ENCODE assay signal across 1 cellular context in the genomic region with DNA sequence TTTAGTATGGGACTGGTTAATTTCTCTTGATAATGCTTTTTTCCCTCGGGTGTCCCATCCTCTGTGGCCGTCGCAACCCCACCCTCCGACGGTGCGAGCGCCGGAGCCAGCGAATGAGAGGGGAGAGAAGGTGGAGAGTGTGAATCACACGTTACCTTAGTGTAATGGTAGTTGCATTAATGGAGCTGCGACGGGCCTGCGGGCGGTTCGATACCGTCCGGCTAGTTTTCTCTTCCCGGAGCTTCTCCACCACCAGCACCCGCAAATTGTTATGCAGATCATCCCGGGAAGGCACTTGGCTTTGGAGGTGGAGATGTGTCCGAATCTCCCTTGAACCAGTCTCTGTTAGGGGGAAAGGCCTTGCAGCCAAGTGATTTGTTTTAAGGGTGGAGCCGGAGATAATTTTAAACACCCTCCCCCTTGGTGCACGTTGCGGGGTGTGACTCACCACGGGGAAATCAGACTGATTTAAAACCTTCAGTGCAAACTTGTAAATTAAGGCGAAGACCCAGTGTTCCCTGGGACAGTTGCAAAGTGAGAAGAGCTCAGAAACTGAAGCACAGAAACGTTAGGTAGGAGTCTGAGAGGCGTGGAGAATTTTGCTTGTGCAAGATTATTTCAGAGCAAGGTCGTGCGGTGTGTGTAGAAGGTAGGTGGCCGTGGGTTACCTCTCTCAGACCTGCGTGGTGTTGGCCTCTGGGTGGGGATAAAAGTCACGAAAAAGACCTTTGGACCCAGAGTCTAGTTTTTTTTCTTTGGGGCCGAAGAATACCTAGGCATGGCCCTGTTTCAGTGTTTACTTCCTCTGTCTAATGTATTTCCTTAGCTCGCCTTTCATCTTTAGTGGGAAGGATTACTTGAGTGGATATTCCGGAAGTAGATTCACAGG.
A peak's percentile ranks its signal among the peaks of the same experiment; 100 is the strongest.
TF ChIP-seq lines count a peak whose summit lies in the region.

No MANE protein-coding gene starts in this region.

TF ChIP-seq in GM12878, 131 proteins besides CTCF, POLR2A, EP300 and RAD21 (continued from another document and continues in another):
- TF ChIP-seq, protein P1, sequence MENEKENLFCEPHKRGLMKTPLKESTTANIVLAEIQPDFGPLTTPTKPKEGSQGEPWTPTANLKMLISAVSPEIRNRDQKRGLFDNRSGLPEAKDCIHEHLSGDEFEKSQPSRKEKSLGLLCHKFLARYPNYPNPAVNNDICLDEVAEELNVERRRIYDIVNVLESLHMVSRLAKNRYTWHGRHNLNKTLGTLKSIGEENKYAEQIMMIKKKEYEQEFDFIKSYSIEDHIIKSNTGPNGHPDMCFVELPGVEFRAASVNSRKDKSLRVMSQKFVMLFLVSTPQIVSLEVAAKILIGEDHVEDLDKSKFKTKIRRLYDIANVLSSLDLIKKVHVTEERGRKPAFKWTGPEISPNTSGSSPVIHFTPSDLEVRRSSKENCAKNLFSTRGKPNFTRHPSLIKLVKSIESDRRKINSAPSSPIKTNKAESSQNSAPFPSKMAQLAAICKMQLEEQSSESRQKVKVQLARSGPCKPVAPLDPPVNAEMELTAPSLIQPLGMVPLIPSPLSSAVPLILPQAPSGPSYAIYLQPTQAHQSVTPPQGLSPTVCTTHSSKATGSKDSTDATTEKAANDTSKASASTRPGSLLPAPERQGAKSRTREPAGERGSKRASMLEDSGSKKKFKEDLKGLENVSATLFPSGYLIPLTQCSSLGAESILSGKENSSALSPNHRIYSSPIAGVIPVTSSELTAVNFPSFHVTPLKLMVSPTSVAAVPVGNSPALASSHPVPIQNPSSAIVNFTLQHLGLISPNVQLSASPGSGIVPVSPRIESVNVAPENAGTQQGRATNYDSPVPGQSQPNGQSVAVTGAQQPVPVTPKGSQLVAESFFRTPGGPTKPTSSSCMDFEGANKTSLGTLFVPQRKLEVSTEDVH (IDR thresholded peaks at IDR 0.05; ENCODE audit: low read depth, partially characterized antibody) = no peak
- TF ChIP-seq NFIC (IDR thresholded peaks at IDR 0.05; ENCODE audit: low read depth, low read length) (peak; percentile 35; the same call in 1 of the 2 replicates), EGR1 (IDR thresholded peaks at IDR 0.05; ENCODE audit: borderline replicate concordance in 1 of 2, low read depth in 2 of 2, low read length in 2 of 2) (no peak), TAF1 (IDR thresholded peaks at IDR 0.05; ENCODE audit: borderline replicate concordance, low read depth, low read length) (peak; percentile 78), CHD2 (IDR thresholded peaks at IDR 0.05; ENCODE audit: borderline replicate concordance, low read depth, low read length) (peak; percentile 43; the same call in 1 of the 2 replicates), MEF2A (IDR thresholded peaks at IDR 0.05; ENCODE audit: insufficient read depth, low read depth, low read length) (no peak), YY1 (IDR thresholded peaks at IDR 0.05; ENCODE audit: low read depth, low read length) (no peak; the same call in 1 of the 2 replicates), PAX5 (IDR thresholded peaks at IDR 0.05; ENCODE audit: borderline replicate concordance, low read depth, low read length) (0 out of 2 replicates have a peak, but pooled peaks have one; percentile 5), NBN (IDR thresholded peaks at IDR 0.05) (peak; percentile 72; the same call in 1 of the 2 replicates), SMAD1 (IDR thresholded peaks at IDR 0.05; ENCODE audit: low read depth, partially characterized antibody) (no peak), EED (IDR thresholded peaks at IDR 0.05; ENCODE audit: low read depth) (peak; percentile 56), TARDBP (IDR thresholded peaks at IDR 0.05; ENCODE audit: borderline replicate concordance) (no peak), EZH2 (IDR thresholded peaks at IDR 0.05; ENCODE audit: borderline replicate concordance, control insufficient read depth, low read depth, low read length) (no peak), TCF7 (IDR thresholded peaks at IDR 0.05; ENCODE audit: borderline replicate concordance) (no peak), SIN3A (IDR thresholded peaks at IDR 0.05; ENCODE audit: low read depth, low read length) (peak; percentile 15; the same call in 1 of the 2 replicates), ZNF207 (IDR thresholded peaks at IDR 0.05; ENCODE audit: borderline replicate concordance) (0 out of 2 replicates have a peak, but pooled peaks have one; percentile 17), NFXL1 (IDR thresholded peaks at IDR 0.05; ENCODE audit: borderline replicate concordance) (no peak), BACH1 (IDR thresholded peaks at IDR 0.05; ENCODE audit: borderline replicate concordance) (peak; percentile 79), MXI1 (IDR thresholded peaks at IDR 0.05; ENCODE audit: low read depth, low read length) (peak; percentile 78), ZNF217 (IDR thresholded peaks at IDR 0.05) (peak; percentile 32; the same call in 1 of the 2 replicates), SIX5 (IDR thresholded peaks at IDR 0.05; ENCODE audit: low read depth, low read length, severe bottlenecking) (no peak), ESRRA (IDR thresholded peaks at IDR 0.05; ENCODE audit: low read length) (no peak), FOXM1 (IDR thresholded peaks at IDR 0.05; ENCODE audit: low read depth, low read length) (peak; percentile 48; the same call in 1 of the 2 replicates), BRCA1 (IDR thresholded peaks at IDR 0.05; ENCODE audit: low read depth, low read length) (no peak), IKZF2 (IDR thresholded peaks at IDR 0.05) (peak; percentile 56 to 62), SMAD5 (IDR thresholded peaks at IDR 0.05; ENCODE audit: low read depth) (no peak; the same call in 1 of the 2 replicates), SUPT20H (IDR thresholded peaks at IDR 0.05; ENCODE audit: borderline replicate concordance, control insufficient read depth, low read depth, low read length) (no peak)
- TF ChIP-seq, protein P2, sequence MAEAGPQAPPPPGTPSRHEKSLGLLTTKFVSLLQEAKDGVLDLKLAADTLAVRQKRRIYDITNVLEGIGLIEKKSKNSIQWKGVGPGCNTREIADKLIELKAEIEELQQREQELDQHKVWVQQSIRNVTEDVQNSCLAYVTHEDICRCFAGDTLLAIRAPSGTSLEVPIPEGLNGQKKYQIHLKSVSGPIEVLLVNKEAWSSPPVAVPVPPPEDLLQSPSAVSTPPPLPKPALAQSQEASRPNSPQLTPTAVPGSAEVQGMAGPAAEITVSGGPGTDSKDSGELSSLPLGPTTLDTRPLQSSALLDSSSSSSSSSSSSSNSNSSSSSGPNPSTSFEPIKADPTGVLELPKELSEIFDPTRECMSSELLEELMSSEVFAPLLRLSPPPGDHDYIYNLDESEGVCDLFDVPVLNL (IDR thresholded peaks at IDR 0.05; ENCODE audit: low read depth, low read length) = no peak
- TF ChIP-seq, protein P3, sequence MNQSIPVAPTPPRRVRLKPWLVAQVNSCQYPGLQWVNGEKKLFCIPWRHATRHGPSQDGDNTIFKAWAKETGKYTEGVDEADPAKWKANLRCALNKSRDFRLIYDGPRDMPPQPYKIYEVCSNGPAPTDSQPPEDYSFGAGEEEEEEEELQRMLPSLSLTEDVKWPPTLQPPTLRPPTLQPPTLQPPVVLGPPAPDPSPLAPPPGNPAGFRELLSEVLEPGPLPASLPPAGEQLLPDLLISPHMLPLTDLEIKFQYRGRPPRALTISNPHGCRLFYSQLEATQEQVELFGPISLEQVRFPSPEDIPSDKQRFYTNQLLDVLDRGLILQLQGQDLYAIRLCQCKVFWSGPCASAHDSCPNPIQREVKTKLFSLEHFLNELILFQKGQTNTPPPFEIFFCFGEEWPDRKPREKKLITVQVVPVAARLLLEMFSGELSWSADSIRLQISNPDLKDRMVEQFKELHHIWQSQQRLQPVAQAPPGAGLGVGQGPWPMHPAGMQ (IDR thresholded peaks at IDR 0.05; ENCODE audit: borderline replicate concordance) = no peak
- TF ChIP-seq, protein P4, sequence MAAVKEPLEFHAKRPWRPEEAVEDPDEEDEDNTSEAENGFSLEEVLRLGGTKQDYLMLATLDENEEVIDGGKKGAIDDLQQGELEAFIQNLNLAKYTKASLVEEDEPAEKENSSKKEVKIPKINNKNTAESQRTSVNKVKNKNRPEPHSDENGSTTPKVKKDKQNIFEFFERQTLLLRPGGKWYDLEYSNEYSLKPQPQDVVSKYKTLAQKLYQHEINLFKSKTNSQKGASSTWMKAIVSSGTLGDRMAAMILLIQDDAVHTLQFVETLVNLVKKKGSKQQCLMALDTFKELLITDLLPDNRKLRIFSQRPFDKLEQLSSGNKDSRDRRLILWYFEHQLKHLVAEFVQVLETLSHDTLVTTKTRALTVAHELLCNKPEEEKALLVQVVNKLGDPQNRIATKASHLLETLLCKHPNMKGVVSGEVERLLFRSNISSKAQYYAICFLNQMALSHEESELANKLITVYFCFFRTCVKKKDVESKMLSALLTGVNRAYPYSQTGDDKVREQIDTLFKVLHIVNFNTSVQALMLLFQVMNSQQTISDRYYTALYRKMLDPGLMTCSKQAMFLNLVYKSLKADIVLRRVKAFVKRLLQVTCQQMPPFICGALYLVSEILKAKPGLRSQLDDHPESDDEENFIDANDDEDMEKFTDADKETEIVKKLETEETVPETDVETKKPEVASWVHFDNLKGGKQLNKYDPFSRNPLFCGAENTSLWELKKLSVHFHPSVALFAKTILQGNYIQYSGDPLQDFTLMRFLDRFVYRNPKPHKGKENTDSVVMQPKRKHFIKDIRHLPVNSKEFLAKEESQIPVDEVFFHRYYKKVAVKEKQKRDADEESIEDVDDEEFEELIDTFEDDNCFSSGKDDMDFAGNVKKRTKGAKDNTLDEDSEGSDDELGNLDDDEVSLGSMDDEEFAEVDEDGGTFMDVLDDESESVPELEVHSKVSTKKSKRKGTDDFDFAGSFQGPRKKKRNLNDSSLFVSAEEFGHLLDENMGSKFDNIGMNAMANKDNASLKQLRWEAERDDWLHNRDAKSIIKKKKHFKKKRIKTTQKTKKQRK (IDR thresholded peaks at IDR 0.05; ENCODE audit: low read depth, low read length) = no peak
- TF ChIP-seq, protein P5, sequence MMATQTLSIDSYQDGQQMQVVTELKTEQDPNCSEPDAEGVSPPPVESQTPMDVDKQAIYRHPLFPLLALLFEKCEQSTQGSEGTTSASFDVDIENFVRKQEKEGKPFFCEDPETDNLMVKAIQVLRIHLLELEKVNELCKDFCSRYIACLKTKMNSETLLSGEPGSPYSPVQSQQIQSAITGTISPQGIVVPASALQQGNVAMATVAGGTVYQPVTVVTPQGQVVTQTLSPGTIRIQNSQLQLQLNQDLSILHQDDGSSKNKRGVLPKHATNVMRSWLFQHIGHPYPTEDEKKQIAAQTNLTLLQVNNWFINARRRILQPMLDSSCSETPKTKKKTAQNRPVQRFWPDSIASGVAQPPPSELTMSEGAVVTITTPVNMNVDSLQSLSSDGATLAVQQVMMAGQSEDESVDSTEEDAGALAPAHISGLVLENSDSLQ (IDR thresholded peaks at IDR 0.05) = no peak
- TF ChIP-seq, protein P6, sequence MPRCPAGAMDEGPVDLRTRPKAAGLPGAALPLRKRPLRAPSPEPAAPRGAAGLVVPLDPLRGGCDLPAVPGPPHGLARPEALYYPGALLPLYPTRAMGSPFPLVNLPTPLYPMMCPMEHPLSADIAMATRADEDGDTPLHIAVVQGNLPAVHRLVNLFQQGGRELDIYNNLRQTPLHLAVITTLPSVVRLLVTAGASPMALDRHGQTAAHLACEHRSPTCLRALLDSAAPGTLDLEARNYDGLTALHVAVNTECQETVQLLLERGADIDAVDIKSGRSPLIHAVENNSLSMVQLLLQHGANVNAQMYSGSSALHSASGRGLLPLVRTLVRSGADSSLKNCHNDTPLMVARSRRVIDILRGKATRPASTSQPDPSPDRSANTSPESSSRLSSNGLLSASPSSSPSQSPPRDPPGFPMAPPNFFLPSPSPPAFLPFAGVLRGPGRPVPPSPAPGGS (IDR thresholded peaks at IDR 0.05; ENCODE audit: borderline replicate concordance, insufficient read depth, low read depth, low read length, poor library complexity, severe bottlenecking) = no peak
- TF ChIP-seq, protein P7, sequence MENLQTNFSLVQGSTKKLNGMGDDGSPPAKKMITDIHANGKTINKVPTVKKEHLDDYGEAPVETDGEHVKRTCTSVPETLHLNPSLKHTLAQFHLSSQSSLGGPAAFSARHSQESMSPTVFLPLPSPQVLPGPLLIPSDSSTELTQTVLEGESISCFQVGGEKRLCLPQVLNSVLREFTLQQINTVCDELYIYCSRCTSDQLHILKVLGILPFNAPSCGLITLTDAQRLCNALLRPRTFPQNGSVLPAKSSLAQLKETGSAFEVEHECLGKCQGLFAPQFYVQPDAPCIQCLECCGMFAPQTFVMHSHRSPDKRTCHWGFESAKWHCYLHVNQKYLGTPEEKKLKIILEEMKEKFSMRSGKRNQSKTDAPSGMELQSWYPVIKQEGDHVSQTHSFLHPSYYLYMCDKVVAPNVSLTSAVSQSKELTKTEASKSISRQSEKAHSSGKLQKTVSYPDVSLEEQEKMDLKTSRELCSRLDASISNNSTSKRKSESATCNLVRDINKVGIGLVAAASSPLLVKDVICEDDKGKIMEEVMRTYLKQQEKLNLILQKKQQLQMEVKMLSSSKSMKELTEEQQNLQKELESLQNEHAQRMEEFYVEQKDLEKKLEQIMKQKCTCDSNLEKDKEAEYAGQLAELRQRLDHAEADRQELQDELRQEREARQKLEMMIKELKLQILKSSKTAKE (IDR thresholded peaks at IDR 0.05; ENCODE audit: low read depth, poor library complexity, severe bottlenecking) = no peak
- TF ChIP-seq, protein P8, sequence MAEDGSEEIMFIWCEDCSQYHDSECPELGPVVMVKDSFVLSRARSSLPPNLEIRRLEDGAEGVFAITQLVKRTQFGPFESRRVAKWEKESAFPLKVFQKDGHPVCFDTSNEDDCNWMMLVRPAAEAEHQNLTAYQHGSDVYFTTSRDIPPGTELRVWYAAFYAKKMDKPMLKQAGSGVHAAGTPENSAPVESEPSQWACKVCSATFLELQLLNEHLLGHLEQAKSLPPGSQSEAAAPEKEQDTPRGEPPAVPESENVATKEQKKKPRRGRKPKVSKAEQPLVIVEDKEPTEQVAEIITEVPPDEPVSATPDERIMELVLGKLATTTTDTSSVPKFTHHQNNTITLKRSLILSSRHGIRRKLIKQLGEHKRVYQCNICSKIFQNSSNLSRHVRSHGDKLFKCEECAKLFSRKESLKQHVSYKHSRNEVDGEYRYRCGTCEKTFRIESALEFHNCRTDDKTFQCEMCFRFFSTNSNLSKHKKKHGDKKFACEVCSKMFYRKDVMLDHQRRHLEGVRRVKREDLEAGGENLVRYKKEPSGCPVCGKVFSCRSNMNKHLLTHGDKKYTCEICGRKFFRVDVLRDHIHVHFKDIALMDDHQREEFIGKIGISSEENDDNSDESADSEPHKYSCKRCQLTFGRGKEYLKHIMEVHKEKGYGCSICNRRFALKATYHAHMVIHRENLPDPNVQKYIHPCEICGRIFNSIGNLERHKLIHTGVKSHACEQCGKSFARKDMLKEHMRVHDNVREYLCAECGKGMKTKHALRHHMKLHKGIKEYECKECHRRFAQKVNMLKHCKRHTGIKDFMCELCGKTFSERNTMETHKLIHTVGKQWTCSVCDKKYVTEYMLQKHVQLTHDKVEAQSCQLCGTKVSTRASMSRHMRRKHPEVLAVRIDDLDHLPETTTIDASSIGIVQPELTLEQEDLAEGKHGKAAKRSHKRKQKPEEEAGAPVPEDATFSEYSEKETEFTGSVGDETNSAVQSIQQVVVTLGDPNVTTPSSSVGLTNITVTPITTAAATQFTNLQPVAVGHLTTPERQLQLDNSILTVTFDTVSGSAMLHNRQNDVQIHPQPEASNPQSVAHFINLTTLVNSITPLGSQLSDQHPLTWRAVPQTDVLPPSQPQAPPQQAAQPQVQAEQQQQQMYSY (CRISPR knock-in tag; IDR thresholded peaks at IDR 0.05) = no peak
- TF ChIP-seq, protein P9, sequence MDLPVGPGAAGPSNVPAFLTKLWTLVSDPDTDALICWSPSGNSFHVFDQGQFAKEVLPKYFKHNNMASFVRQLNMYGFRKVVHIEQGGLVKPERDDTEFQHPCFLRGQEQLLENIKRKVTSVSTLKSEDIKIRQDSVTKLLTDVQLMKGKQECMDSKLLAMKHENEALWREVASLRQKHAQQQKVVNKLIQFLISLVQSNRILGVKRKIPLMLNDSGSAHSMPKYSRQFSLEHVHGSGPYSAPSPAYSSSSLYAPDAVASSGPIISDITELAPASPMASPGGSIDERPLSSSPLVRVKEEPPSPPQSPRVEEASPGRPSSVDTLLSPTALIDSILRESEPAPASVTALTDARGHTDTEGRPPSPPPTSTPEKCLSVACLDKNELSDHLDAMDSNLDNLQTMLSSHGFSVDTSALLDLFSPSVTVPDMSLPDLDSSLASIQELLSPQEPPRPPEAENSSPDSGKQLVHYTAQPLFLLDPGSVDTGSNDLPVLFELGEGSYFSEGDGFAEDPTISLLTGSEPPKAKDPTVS (IDR thresholded peaks at IDR 0.05; ENCODE audit: low read depth, low read length) = no peak
